In the genomic region with DNA sequence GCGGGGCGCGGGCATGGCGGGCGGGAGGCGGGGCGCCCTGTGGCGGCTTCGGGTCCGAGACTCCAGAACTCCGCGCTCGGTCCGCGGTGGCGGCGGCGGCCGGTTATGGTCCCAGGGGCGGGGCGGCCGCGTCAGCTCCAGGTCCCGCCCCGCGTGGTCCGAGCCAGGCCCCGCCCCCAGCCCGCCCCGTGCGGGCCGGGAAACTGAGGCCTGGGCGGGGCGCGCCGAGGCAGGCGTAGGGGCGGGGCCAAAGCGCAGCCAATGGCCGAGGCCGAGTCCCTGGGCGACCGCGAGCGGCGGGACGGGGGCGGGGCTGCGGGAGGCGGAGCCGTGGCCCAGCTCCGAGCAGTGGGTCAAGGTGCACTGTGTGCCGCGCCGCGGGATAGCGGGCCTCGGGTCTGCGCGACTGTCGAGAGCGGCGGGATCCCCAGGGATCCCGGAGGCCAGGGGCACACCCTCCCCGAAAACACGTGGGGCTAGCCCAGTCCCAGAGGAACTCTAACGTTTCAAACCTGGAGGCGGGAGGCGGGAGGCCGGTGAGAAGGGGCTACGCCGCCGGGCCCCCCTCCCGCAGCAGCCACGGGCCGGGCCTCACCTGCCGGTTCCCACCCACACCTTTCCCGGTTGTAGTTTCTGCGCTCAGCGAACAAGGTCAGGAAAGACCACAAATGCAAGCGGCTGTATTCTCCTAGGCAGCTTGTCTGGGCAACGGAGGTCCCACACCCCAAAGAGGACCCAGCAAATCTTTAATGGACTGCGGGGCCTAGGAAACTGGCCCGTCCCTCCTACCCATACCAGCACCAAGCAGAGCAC, we compare ENCODE assay signal across 1 cellular context.
A peak's percentile ranks its signal among the peaks of the same experiment; 100 is the strongest.
TF ChIP-seq lines count a peak whose summit lies in the region.

A gene (minus strand): TSS at position 78 of the 813 bp plus-strand sequence. CDS start 63 bp downstream, at position 15.

TF ChIP-seq in GM23338, 12 proteins besides CTCF, POLR2A, EP300 and RAD21 (continued from another document):
- TF ChIP-seq, protein P1, sequence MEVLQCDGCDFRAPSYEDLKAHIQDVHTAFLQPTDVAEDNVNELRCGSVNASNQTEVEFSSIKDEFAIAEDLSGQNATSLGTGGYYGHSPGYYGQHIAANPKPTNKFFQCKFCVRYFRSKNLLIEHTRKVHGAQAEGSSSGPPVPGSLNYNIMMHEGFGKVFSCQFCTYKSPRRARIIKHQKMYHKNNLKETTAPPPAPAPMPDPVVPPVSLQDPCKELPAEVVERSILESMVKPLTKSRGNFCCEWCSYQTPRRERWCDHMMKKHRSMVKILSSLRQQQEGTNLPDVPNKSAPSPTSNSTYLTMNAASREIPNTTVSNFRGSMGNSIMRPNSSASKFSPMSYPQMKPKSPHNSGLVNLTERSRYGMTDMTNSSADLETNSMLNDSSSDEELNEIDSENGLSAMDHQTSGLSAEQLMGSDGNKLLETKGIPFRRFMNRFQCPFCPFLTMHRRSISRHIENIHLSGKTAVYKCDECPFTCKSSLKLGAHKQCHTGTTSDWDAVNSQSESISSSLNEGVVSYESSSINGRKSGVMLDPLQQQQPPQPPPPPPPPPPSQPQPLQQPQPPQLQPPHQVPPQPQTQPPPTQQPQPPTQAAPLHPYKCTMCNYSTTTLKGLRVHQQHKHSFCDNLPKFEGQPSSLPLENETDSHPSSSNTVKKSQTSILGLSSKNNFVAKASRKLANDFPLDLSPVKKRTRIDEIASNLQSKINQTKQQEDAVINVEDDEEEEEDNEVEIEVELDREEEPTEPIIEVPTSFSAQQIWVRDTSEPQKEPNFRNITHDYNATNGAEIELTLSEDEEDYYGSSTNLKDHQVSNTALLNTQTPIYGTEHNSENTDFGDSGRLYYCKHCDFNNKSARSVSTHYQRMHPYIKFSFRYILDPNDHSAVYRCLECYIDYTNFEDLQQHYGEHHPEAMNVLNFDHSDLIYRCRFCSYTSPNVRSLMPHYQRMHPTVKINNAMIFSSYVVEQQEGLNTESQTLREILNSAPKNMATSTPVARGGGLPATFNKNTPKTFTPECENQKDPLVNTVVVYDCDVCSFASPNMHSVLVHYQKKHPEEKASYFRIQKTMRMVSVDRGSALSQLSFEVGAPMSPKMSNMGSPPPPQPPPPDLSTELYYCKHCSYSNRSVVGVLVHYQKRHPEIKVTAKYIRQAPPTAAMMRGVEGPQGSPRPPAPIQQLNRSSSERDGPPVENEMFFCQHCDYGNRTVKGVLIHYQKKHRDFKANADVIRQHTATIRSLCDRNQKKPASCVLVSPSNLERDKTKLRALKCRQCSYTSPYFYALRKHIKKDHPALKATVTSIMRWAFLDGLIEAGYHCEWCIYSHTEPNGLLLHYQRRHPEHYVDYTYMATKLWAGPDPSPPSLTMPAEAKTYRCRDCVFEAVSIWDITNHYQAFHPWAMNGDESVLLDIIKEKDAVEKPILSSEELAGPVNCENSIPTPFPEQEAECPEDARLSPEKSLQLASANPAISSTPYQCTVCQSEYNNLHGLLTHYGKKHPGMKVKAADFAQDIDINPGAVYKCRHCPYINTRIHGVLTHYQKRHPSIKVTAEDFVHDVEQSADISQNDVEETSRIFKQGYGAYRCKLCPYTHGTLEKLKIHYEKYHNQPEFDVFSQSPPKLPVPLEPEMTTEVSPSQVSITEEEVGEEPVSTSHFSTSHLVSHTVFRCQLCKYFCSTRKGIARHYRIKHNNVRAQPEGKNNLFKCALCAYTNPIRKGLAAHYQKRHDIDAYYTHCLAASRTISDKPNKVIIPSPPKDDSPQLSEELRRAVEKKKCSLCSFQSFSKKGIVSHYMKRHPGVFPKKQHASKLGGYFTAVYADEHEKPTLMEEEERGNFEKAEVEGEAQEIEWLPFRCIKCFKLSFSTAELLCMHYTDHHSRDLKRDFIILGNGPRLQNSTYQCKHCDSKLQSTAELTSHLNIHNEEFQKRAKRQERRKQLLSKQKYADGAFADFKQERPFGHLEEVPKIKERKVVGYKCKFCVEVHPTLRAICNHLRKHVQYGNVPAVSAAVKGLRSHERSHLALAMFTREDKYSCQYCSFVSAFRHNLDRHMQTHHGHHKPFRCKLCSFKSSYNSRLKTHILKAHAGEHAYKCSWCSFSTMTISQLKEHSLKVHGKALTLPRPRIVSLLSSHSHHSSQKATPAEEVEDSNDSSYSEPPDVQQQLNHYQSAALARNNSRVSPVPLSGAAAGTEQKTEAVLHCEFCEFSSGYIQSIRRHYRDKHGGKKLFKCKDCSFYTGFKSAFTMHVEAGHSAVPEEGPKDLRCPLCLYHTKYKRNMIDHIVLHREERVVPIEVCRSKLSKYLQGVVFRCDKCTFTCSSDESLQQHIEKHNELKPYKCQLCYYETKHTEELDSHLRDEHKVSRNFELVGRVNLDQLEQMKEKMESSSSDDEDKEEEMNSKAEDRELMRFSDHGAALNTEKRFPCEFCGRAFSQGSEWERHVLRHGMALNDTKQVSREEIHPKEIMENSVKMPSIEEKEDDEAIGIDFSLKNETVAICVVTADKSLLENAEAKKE (CRISPR knock-in tag; IDR thresholded peaks at IDR 0.05), result no peak
- TF ChIP-seq CREB1 (CRISPR knock-in tag; IDR thresholded peaks at IDR 0.05; ENCODE audit: low read depth), result peak; percentile 52; the same call in 1 of the 2 replicates
- no peak for TF ChIP-seq STAT1 (IDR thresholded peaks at IDR 0.05; ENCODE audit: unreplicated experiment)
- no peak for TF ChIP-seq NANOG (IDR thresholded peaks at IDR 0.05; ENCODE audit: borderline replicate concordance)
- TF ChIP-seq, protein P2, sequence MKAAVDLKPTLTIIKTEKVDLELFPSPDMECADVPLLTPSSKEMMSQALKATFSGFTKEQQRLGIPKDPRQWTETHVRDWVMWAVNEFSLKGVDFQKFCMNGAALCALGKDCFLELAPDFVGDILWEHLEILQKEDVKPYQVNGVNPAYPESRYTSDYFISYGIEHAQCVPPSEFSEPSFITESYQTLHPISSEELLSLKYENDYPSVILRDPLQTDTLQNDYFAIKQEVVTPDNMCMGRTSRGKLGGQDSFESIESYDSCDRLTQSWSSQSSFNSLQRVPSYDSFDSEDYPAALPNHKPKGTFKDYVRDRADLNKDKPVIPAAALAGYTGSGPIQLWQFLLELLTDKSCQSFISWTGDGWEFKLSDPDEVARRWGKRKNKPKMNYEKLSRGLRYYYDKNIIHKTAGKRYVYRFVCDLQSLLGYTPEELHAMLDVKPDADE (IDR thresholded peaks at IDR 0.05), result no peak
- TF ChIP-seq EZH2 (IDR thresholded peaks at IDR 0.05; ENCODE audit: low read depth, unreplicated experiment), result no peak
- no peak for TF ChIP-seq JUNB (IDR thresholded peaks at IDR 0.05; ENCODE audit: unreplicated experiment)
- peak; percentile 65 for TF ChIP-seq POLR2AphosphoS5 (IDR thresholded peaks at IDR 0.05; ENCODE audit: low read depth)
- TF ChIP-seq, protein P3, sequence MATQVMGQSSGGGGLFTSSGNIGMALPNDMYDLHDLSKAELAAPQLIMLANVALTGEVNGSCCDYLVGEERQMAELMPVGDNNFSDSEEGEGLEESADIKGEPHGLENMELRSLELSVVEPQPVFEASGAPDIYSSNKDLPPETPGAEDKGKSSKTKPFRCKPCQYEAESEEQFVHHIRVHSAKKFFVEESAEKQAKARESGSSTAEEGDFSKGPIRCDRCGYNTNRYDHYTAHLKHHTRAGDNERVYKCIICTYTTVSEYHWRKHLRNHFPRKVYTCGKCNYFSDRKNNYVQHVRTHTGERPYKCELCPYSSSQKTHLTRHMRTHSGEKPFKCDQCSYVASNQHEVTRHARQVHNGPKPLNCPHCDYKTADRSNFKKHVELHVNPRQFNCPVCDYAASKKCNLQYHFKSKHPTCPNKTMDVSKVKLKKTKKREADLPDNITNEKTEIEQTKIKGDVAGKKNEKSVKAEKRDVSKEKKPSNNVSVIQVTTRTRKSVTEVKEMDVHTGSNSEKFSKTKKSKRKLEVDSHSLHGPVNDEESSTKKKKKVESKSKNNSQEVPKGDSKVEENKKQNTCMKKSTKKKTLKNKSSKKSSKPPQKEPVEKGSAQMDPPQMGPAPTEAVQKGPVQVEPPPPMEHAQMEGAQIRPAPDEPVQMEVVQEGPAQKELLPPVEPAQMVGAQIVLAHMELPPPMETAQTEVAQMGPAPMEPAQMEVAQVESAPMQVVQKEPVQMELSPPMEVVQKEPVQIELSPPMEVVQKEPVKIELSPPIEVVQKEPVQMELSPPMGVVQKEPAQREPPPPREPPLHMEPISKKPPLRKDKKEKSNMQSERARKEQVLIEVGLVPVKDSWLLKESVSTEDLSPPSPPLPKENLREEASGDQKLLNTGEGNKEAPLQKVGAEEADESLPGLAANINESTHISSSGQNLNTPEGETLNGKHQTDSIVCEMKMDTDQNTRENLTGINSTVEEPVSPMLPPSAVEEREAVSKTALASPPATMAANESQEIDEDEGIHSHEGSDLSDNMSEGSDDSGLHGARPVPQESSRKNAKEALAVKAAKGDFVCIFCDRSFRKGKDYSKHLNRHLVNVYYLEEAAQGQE (IDR thresholded peaks at IDR 0.05; ENCODE audit: unreplicated experiment), result no peak
